ENCODE assay signal across 1 cellular context in the genomic region with DNA sequence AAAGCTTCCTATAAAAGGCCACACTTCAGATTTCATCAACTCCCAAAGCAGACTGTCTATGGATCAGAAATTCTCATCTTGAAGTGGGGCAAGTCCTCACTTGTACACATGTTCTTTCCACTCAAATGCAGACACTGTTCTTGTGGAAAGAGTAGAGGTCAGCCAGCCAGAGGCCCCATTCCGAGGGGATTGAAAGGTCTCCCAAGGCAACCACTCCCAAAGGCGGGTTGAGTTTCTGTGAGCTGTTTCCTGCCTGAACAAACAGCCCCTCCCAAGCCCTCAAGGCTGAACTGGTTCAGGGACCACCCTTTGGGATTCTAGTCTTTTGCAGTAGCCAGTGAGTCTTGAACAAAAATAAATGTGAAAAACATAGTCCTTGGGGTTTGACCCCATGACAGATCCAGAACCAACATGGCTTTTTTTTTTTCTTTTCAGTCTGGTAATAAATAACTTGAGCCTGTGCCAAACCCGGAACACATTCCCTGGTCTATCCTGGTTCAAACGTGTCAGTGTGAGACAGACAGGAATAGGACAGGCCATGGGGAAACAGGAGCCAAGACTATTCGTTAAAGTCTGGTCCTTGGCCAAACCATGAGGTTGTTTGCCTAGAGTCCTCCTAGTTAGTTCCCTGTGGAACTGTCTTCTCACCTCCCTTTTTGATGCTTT.
TF ChIP-seq lines count a peak whose summit lies in the region.

No MANE protein-coding gene starts in this region.

TF ChIP-seq in HepG2, 621 proteins besides CTCF, POLR2A, EP300 and RAD21 (continued from another document and continues in another):
- TF ChIP-seq, protein P1, sequence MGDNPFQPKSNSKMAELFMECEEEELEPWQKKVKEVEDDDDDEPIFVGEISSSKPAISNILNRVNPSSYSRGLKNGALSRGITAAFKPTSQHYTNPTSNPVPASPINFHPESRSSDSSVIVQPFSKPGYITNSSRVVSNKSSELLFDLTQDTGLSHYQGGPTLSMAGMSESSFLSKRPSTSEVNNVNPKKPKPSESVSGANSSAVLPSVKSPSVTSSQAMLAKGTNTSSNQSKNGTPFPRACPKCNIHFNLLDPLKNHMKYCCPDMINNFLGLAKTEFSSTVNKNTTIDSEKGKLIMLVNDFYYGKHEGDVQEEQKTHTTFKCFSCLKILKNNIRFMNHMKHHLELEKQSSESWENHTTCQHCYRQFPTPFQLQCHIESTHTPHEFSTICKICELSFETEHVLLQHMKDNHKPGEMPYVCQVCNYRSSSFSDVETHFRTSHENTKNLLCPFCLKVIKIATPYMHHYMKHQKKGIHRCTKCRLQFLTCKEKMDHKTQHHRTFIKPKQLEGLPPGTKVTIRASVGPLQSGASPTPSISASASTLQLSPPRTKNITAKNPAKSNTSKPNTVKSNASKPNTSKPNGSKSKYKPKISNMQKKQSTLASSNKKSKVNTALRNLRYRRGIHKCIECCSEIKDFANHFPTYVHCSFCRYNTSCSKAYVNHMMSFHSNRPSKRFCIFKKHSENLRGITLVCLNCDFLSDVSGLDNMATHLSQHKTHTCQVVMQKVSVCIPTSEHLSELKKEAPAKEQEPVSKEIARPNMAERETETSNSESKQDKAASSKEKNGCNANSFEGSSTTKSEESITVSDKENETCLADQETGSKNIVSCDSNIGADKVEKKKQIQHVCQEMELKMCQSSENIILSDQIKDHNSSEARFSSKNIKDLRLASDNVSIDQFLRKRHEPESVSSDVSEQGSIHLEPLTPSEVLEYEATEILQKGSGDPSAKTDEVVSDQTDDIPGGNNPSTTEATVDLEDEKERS (CRISPR knock-in tag; IDR thresholded peaks at IDR 0.05): no peak
- TF ChIP-seq ELF1 (CRISPR knock-in tag; IDR thresholded peaks at IDR 0.05) (0 out of 2 replicates have a peak, but pooled peaks have one; percentile 34), ZC3H4 (CRISPR knock-in tag; IDR thresholded peaks at IDR 0.05; ENCODE audit: borderline replicate concordance) (no peak), NFYC (CRISPR knock-in tag; IDR thresholded peaks at IDR 0.05) (no peak), KDM6A (CRISPR knock-in tag; IDR thresholded peaks at IDR 0.05; ENCODE audit: low read depth) (no peak), RCOR2 (CRISPR knock-in tag; IDR thresholded peaks at IDR 0.05) (no peak), ATRX (CRISPR knock-in tag; IDR thresholded peaks at IDR 0.05; ENCODE audit: borderline replicate concordance) (no peak), GZF1 (CRISPR knock-in tag; IDR thresholded peaks at IDR 0.05) (no peak), KAT2B (IDR thresholded peaks at IDR 0.05; ENCODE audit: borderline replicate concordance, low read depth, low read length) (no peak), CBX5 (CRISPR knock-in tag; IDR thresholded peaks at IDR 0.05; ENCODE audit: borderline replicate concordance) (no peak), ATF1 (CRISPR knock-in tag; IDR thresholded peaks at IDR 0.05) (no peak), SRSF1 (optimal IDR thresholded peaks at IDR 0.05; ENCODE audit: low read depth, low read length) (no peak), SAP130 (CRISPR knock-in tag; IDR thresholded peaks at IDR 0.05; ENCODE audit: low read depth) (0 out of 2 replicates have a peak, but pooled peaks have one; percentile 20), MXD4 (CRISPR knock-in tag; IDR thresholded peaks at IDR 0.05) (no peak), ZNF251 (CRISPR knock-in tag; IDR thresholded peaks at IDR 0.05) (no peak), ZNF563 (CRISPR knock-in tag; IDR thresholded peaks at IDR 0.05) (no peak), SKI (IDR thresholded peaks at IDR 0.05; ENCODE audit: partially characterized antibody) (no peak), THYN1 (CRISPR knock-in tag; IDR thresholded peaks at IDR 0.05; ENCODE audit: borderline replicate concordance, low read depth) (no peak), ZNF629 (CRISPR knock-in tag; conservative IDR thresholded peaks at IDR 0.05) (no peak), PLRG1 (conservative IDR thresholded peaks at IDR 0.05) (no peak), PAX8 (CRISPR knock-in tag; IDR thresholded peaks at IDR 0.05; ENCODE audit: borderline replicate concordance) (no peak), ZNF746 (CRISPR knock-in tag; IDR thresholded peaks at IDR 0.05) (no peak), WIZ (CRISPR knock-in tag; IDR thresholded peaks at IDR 0.05) (peak; percentile 54; the same call in 1 of the 2 replicates), ZNF12 (CRISPR knock-in tag; IDR thresholded peaks at IDR 0.05) (no peak), HNF4A (CRISPR knock-in tag; IDR thresholded peaks at IDR 0.05) (0 out of 2 replicates have a peak, but pooled peaks have one; percentile 16), ZBTB7B (CRISPR knock-in tag; IDR thresholded peaks at IDR 0.05) (peak; percentile 59; the same call in 1 of the 2 replicates), NFKB2 (CRISPR knock-in tag; IDR thresholded peaks at IDR 0.05; ENCODE audit: borderline replicate concordance) (no peak), ZNF550 (CRISPR knock-in tag; IDR thresholded peaks at IDR 0.05; ENCODE audit: borderline replicate concordance) (no peak), ZNF292 (CRISPR knock-in tag; IDR thresholded peaks at IDR 0.05; ENCODE audit: borderline replicate concordance, low read depth) (no peak), ZNF569 (CRISPR knock-in tag; IDR thresholded peaks at IDR 0.05; ENCODE audit: borderline replicate concordance) (no peak), ZNF614 (CRISPR knock-in tag; IDR thresholded peaks at IDR 0.05; ENCODE audit: borderline replicate concordance) (no peak), FOXA1 (IDR thresholded peaks at IDR 0.05) (no peak), FOXA1 (CRISPR knock-in tag; IDR thresholded peaks at IDR 0.05) (no peak), GABPA (IDR thresholded peaks at IDR 0.05; ENCODE audit: low read depth, low read length) (no peak), GABPA (CRISPR knock-in tag; IDR thresholded peaks at IDR 0.05; ENCODE audit: low read depth) (peak; percentile 36; the same call in 1 of the 2 replicates)
- TF ChIP-seq, protein P2, sequence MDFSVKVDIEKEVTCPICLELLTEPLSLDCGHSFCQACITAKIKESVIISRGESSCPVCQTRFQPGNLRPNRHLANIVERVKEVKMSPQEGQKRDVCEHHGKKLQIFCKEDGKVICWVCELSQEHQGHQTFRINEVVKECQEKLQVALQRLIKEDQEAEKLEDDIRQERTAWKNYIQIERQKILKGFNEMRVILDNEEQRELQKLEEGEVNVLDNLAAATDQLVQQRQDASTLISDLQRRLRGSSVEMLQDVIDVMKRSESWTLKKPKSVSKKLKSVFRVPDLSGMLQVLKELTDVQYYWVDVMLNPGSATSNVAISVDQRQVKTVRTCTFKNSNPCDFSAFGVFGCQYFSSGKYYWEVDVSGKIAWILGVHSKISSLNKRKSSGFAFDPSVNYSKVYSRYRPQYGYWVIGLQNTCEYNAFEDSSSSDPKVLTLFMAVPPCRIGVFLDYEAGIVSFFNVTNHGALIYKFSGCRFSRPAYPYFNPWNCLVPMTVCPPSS (IDR thresholded peaks at IDR 0.05): no peak
- TF ChIP-seq, protein P3, sequence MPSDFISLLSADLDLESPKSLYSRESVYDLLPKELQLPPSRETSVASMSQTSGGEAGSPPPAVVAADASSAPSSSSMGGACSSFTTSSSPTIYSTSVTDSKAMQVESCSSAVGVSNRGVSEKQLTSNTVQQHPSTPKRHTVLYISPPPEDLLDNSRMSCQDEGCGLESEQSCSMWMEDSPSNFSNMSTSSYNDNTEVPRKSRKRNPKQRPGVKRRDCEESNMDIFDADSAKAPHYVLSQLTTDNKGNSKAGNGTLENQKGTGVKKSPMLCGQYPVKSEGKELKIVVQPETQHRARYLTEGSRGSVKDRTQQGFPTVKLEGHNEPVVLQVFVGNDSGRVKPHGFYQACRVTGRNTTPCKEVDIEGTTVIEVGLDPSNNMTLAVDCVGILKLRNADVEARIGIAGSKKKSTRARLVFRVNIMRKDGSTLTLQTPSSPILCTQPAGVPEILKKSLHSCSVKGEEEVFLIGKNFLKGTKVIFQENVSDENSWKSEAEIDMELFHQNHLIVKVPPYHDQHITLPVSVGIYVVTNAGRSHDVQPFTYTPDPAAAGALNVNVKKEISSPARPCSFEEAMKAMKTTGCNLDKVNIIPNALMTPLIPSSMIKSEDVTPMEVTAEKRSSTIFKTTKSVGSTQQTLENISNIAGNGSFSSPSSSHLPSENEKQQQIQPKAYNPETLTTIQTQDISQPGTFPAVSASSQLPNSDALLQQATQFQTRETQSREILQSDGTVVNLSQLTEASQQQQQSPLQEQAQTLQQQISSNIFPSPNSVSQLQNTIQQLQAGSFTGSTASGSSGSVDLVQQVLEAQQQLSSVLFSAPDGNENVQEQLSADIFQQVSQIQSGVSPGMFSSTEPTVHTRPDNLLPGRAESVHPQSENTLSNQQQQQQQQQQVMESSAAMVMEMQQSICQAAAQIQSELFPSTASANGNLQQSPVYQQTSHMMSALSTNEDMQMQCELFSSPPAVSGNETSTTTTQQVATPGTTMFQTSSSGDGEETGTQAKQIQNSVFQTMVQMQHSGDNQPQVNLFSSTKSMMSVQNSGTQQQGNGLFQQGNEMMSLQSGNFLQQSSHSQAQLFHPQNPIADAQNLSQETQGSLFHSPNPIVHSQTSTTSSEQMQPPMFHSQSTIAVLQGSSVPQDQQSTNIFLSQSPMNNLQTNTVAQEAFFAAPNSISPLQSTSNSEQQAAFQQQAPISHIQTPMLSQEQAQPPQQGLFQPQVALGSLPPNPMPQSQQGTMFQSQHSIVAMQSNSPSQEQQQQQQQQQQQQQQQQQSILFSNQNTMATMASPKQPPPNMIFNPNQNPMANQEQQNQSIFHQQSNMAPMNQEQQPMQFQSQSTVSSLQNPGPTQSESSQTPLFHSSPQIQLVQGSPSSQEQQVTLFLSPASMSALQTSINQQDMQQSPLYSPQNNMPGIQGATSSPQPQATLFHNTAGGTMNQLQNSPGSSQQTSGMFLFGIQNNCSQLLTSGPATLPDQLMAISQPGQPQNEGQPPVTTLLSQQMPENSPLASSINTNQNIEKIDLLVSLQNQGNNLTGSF (CRISPR knock-in tag; IDR thresholded peaks at IDR 0.05): no peak
- TF ChIP-seq, protein P4, sequence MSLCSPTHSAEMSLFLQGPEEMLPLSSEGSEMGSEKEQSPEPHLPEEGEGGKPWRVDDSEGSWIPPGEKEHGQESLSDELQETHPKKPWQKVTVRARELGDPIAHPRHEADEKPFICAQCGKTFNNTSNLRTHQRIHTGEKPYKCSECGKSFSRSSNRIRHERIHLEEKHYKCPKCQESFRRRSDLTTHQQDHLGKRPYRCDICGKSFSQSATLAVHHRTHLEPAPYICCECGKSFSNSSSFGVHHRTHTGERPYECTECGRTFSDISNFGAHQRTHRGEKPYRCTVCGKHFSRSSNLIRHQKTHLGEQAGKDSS (CRISPR knock-in tag; IDR thresholded peaks at IDR 0.05; ENCODE audit: borderline replicate concordance, low read depth): no peak
- TF ChIP-seq, protein P5, sequence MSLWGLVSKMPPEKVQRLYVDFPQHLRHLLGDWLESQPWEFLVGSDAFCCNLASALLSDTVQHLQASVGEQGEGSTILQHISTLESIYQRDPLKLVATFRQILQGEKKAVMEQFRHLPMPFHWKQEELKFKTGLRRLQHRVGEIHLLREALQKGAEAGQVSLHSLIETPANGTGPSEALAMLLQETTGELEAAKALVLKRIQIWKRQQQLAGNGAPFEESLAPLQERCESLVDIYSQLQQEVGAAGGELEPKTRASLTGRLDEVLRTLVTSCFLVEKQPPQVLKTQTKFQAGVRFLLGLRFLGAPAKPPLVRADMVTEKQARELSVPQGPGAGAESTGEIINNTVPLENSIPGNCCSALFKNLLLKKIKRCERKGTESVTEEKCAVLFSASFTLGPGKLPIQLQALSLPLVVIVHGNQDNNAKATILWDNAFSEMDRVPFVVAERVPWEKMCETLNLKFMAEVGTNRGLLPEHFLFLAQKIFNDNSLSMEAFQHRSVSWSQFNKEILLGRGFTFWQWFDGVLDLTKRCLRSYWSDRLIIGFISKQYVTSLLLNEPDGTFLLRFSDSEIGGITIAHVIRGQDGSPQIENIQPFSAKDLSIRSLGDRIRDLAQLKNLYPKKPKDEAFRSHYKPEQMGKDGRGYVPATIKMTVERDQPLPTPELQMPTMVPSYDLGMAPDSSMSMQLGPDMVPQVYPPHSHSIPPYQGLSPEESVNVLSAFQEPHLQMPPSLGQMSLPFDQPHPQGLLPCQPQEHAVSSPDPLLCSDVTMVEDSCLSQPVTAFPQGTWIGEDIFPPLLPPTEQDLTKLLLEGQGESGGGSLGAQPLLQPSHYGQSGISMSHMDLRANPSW (CRISPR knock-in tag; IDR thresholded peaks at IDR 0.05; ENCODE audit: borderline replicate concordance): 0 out of 2 replicates have a peak, but pooled peaks have one; percentile 39
- TF ChIP-seq, protein P6, sequence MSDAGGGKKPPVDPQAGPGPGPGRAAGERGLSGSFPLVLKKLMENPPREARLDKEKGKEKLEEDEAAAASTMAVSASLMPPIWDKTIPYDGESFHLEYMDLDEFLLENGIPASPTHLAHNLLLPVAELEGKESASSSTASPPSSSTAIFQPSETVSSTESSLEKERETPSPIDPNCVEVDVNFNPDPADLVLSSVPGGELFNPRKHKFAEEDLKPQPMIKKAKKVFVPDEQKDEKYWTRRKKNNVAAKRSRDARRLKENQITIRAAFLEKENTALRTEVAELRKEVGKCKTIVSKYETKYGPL (CRISPR knock-in tag; IDR thresholded peaks at IDR 0.05): no peak
- TF ChIP-seq, protein P7, sequence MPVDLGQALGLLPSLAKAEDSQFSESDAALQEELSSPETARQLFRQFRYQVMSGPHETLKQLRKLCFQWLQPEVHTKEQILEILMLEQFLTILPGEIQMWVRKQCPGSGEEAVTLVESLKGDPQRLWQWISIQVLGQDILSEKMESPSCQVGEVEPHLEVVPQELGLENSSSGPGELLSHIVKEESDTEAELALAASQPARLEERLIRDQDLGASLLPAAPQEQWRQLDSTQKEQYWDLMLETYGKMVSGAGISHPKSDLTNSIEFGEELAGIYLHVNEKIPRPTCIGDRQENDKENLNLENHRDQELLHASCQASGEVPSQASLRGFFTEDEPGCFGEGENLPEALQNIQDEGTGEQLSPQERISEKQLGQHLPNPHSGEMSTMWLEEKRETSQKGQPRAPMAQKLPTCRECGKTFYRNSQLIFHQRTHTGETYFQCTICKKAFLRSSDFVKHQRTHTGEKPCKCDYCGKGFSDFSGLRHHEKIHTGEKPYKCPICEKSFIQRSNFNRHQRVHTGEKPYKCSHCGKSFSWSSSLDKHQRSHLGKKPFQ (CRISPR knock-in tag; IDR thresholded peaks at IDR 0.05; ENCODE audit: insufficient replicate concordance): no peak
- TF ChIP-seq, protein P8, sequence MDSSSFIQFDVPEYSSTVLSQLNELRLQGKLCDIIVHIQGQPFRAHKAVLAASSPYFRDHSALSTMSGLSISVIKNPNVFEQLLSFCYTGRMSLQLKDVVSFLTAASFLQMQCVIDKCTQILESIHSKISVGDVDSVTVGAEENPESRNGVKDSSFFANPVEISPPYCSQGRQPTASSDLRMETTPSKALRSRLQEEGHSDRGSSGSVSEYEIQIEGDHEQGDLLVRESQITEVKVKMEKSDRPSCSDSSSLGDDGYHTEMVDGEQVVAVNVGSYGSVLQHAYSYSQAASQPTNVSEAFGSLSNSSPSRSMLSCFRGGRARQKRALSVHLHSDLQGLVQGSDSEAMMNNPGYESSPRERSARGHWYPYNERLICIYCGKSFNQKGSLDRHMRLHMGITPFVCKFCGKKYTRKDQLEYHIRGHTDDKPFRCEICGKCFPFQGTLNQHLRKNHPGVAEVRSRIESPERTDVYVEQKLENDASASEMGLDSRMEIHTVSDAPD (CRISPR knock-in tag; IDR thresholded peaks at IDR 0.05): no peak
- TF ChIP-seq, protein P9, sequence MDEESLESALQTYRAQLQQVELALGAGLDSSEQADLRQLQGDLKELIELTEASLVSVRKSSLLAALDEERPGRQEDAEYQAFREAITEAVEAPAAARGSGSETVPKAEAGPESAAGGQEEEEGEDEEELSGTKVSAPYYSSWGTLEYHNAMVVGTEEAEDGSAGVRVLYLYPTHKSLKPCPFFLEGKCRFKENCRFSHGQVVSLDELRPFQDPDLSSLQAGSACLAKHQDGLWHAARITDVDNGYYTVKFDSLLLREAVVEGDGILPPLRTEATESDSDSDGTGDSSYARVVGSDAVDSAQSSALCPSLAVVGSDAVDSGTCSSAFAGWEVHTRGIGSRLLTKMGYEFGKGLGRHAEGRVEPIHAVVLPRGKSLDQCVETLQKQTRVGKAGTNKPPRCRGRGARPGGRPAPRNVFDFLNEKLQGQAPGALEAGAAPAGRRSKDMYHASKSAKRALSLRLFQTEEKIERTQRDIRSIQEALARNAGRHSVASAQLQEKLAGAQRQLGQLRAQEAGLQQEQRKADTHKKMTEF (CRISPR knock-in tag; IDR thresholded peaks at IDR 0.05): no peak
